In genomic region chr15:38041576-38041975, GRCh38 we compare ENCODE assay signal across 19 cellular contexts.
DNase-seq lines count a peak whose midpoint lies in the region; ATAC-seq, FAIRE-seq and TF ChIP-seq lines count a peak whose summit lies in the region.
"Had no signal": no experiment of that assay in that cellular context is flagged by ENCODE, and none has a peak within 500 bp of the region (broad histone marks: within the 10 kb centered on the region; RNA-seq: fewer than 3 reads in every experiment).

No MANE protein-coding gene starts in this region.

- no peak overlapping the region for H3K27ac Mint-ChIP-seq in activated CD8-positive, alpha-beta T cell treated with anti-CD3 and anti-CD28 coated beads for 36 hours
- H3K27ac Mint-ChIP-seq: activated CD4-positive, alpha-beta memory T cell treated with anti-CD3 and anti-CD28 coated beads, Interleukin-2, amount 10 ng/mL, durations not matched to agents 7 days and 5 days; B cell; stimulated activated naive CD8-positive, alpha-beta T cell treated with anti-CD3 and anti-CD28 coated beads, Interleukin-15, Interleukin-2, amounts not matched to agents 100 ng/mL and 50 ng/mL, for 24 hours had no signal

- no peaks in the 10 kb centered on the region for H3K27me3 ChIP-seq in mammary epithelial cell (ENCODE audit: insufficient read depth, low read length)

- in situ Hi-C loops in mammary epithelial cell (cut with MboI; ENCODE audit: low sequenced_read_pairs in 2 of 2): no loop called here

- no peaks in the 10 kb centered on the region for H3K9me3 Mint-ChIP-seq in activated CD8-positive, alpha-beta T cell treated with anti-CD3 and anti-CD28 coated beads for 36 hours
- H3K9me3 Mint-ChIP-seq: activated CD4-positive, alpha-beta memory T cell treated with anti-CD3 and anti-CD28 coated beads, Interleukin-2, amount 10 ng/mL, durations not matched to agents 7 days and 5 days had no signal

- peak overlapping the region; percentile 23 for H3K9ac ChIP-seq in mammary epithelial cell (ENCODE audit: insufficient read depth, low read length)

- POLR2A ChIA-PET in activated CD8-positive, alpha-beta T cell treated with anti-CD3 and anti-CD28 coated beads for 36 hours (lab: Charles Lee): no interaction called here

- H3K79me2 ChIP-seq in mammary epithelial cell (ENCODE audit: insufficient read depth, low read length): no peaks in the 10 kb centered on the region

- intact Hi-C loops in mammary epithelial cell (cut with micrococcal nuclease): no loop called here
- intact Hi-C loops in cardiac septum (cut with DNase I): no loop called here
- intact Hi-C loops in activated CD8-positive, alpha-beta T cell treated with anti-CD3 and anti-CD28 coated beads for 36 hours (cut with micrococcal nuclease): no loop called here

- H3K9me3 ChIP-seq in mammary epithelial cell (replicated peaks; ENCODE audit: insufficient read depth, low read length): no peaks in the 10 kb centered on the region

- H3K4me1 Mint-ChIP-seq in activated CD8-positive, alpha-beta T cell treated with anti-CD3 and anti-CD28 coated beads for 36 hours (ENCODE audit: low read depth): no peaks in the 10 kb centered on the region
- H3K4me1 Mint-ChIP-seq: B cell had no signal

- DNase-seq in AG20443 (ENCODE audit: low spot score) (peak; percentile 39), HTR-8/SVneo (ENCODE audit: insufficient read length, low spot score) (peak; percentile 29), mammary epithelial cell (peak; percentile 79), kidney glomerular epithelial cell (lab: John Stamatoyannopoulos, UW) (peak; percentile 14), cardiac septum (ENCODE audit: low spot score) (no peak), left lobe of liver (ENCODE audit: low spot score) (no peak)
- DNase-seq in activated CD8-positive, alpha-beta T cell treated with anti-CD3 and anti-CD28 coated beads for 36 hours: no peak
- DNase-seq: activated CD4-positive, alpha-beta memory T cell treated with anti-CD3 and anti-CD28 coated beads, Interleukin-2, amount 10 ng/mL, durations not matched to agents 7 days and 5 days; caudate nucleus; erythroblast; NCI-H524 treated with DMSO at 0.1 percent for 48 hours; retina; RPMI8226; T1000 had no signal

- no peak for ATAC-seq in GM19324 (IDR thresholded peaks at IDR 0.05; ENCODE audit: low FRiP score, unreplicated experiment)
- ATAC-seq in activated CD8-positive, alpha-beta T cell treated with anti-CD3 and anti-CD28 coated beads for 36 hours: no peak
- no peak for ATAC-seq in left lobe of liver
- ATAC-seq: HCT116, HepG2 had no signal

- peak overlapping the region; percentile 67 for H3K27ac ChIP-seq in mammary epithelial cell (ENCODE audit: insufficient read depth, low read depth, low read length)

- peaks cover 48% of the 10 kb centered on the region for H3K4me1 ChIP-seq in mammary epithelial cell (ENCODE audit: insufficient read depth, low read length)

- peak overlapping the region; percentile 75 for H3K4me2 ChIP-seq in mammary epithelial cell (ENCODE audit: insufficient read depth, low read depth, low read length)

- dilution Hi-C loops in mammary epithelial cell (cut with HindIII; ENCODE audit: low sequenced_read_pairs): no loop called here

- WGBS in mammary epithelial cell (ENCODE audit: low coverage, missing lambda C conversion rate): 0% methylated on average over 2 of the region's 2 CpGs

- peak overlapping the region; percentile 4 for H2AFZ ChIP-seq in mammary epithelial cell (ENCODE audit: low read depth, low read length)

- H3K27me3 Mint-ChIP-seq in activated CD8-positive, alpha-beta T cell treated with anti-CD3 and anti-CD28 coated beads for 36 hours: peaks cover 11% of the 10 kb centered on the region

- no peak overlapping the region for H3K4me3 ChIP-seq in mammary epithelial cell (replicated peaks in 1 of 3; ENCODE audit: insufficient read depth in 1 of 3, low read depth in 2 of 3, low read length in 3 of 3)

- no peak overlapping the region for H3K4me3 Mint-ChIP-seq in activated CD8-positive, alpha-beta T cell treated with anti-CD3 and anti-CD28 coated beads for 36 hours
- H3K4me3 Mint-ChIP-seq: activated CD4-positive, alpha-beta memory T cell treated with anti-CD3 and anti-CD28 coated beads, Interleukin-2, amount 10 ng/mL, durations not matched to agents 7 days and 5 days; B cell; stimulated activated naive CD8-positive, alpha-beta T cell treated with anti-CD3 and anti-CD28 coated beads, Interleukin-15, Interleukin-2, amounts not matched to agents 100 ng/mL and 50 ng/mL, for 24 hours had no signal

- H3K36me3 Mint-ChIP-seq in activated CD8-positive, alpha-beta T cell treated with anti-CD3 and anti-CD28 coated beads for 36 hours (ENCODE audit: low read depth): no peaks in the 10 kb centered on the region

- no peak for FAIRE-seq in HTR-8/SVneo (lab: Jason Lieb, UNC)
- FAIRE-seq: HepG2 had no signal

- TF ChIP-seq CTCF in mammary epithelial cell (conservative IDR thresholded peaks at IDR 0.05 in 1 of 2, IDR thresholded peaks at IDR 0.05 in 1 of 2; ENCODE audit: extremely low read depth in 1 of 2, insufficient read depth in 1 of 2, low read depth in 1 of 2, low read length in 2 of 2): no peak
- no peak for TF ChIP-seq CTCF in activated CD8-positive, alpha-beta T cell treated with anti-CD3 and anti-CD28 coated beads for 36 hours (IDR thresholded peaks at IDR 0.05)

- H4K20me1 ChIP-seq in mammary epithelial cell (ENCODE audit: insufficient read depth, low read length): no peaks in the 10 kb centered on the region

- no peaks in the 10 kb centered on the region for H3K36me3 ChIP-seq in mammary epithelial cell (ENCODE audit: insufficient read depth, low read length)

- no TSS peak for BruUV-seq in mammary epithelial cell (replicated peaks; lab: Mats Ljungman, UMichigan)

- CTCF ChIA-PET in mammary epithelial cell (lab: Charles Lee; ENCODE audit: low non-redundant PET): no interaction called here
- CTCF ChIA-PET in activated CD8-positive, alpha-beta T cell treated with anti-CD3 and anti-CD28 coated beads for 36 hours (lab: Charles Lee): no interaction called here

Comparison
In these comparisons a context has a peak if more than half of its experiments do, and no peak if none do; other contexts are left out.
1. DNase-seq: peak in AG20443 (single experiment), HTR-8/SVneo (single experiment), mammary epithelial cell (single experiment) and kidney glomerular epithelial cell (single experiment); none in cardiac septum (single experiment), activated CD8-positive, alpha-beta T cell treated with anti-CD3 and anti-CD28 coated beads for 36 hours (single experiment) and left lobe of liver (single experiment).